ENCODE assay signal across 32 cellular contexts in genomic region chr4:133474511-133474910, GRCh38.
"Had no signal": no experiment of that assay in that cellular context is flagged by ENCODE, and none has a peak within 500 bp of the region (broad histone marks: within the 10 kb centered on the region; RNA-seq: fewer than 3 reads in every experiment).

No MANE protein-coding gene starts in this region.

- H3K4me2 ChIP-seq: SK-N-SH had no signal

- DNase-seq: activated CD4-positive, alpha-beta T cell treated with anti-CD3 and anti-CD28 coated beads for 36 hours; activated CD4-positive, alpha-beta T cell treated with anti-CD3 and anti-CD28 coated beads, Interleukin-2, amount 10 ng/mL, durations not matched to agents 7 days and 5 days; activated CD4-positive, alpha-beta T cell treated with anti-CD3 and anti-CD28 coated beads, Interleukin-2, amount 50 U/mL, for 48 hours; activated CD8-positive, alpha-beta T cell treated with anti-CD3 and anti-CD28 coated beads, Interleukin-2, amount 10 ng/mL, durations not matched to agents 7 days and 5 days; activated gamma-delta T cell treated with Interleukin-2 at 50 U/mL for 16 hours; activated naive CD4-positive, alpha-beta T cell treated with anti-CD3 and anti-CD28 coated beads for 36 hours; activated naive CD8-positive, alpha-beta T cell treated with anti-CD3 and anti-CD28 coated beads, Interleukin-2, amount 50 U/mL, for 24 hours; activated T-cell treated with anti-CD3 and anti-CD28 coated beads, Interleukin-2, amount 50 U/mL, for 4 hours; aorta; brain microvascular endothelial cell; central memory CD4-positive, alpha-beta T cell; MM.1S; MV-4-11; NCI-H1092; NCI-H1436 treated with DMSO at 0.1 percent for 48 hours; NCI-H1694 treated with DMSO at 0.1 percent for 48 hours; NCI-H2029; NCI-H510A; NCI-H526; NCI-H748 treated with DMSO at 0.1 percent for 48 hours; NK-92 treated with Interleukin-12 subunit alpha and Interleukin-12 subunit beta, amount 100 ng/mL, for 24 hours; PC-3; Peyer's patch; RPMI8226; SHP77 treated with DMSO at 0.1 percent for 48 hours; SK-N-SH had no signal

- H3K4me1 Mint-ChIP-seq: activated CD4-positive, alpha-beta T cell treated with anti-CD3 and anti-CD28 coated beads for 36 hours; activated CD4-positive, alpha-beta T cell treated with anti-CD3 and anti-CD28 coated beads, Interleukin-2, amount 10 ng/mL, durations not matched to agents 7 days and 5 days; activated naive CD8-positive, alpha-beta T cell treated with anti-CD3 and anti-CD28 coated beads, Interleukin-2, amount 50 U/mL, for 24 hours had no signal

- H3K4me1 ChIP-seq: Peyer's patch, SJSA1 had no signal

- H3K36me3 ChIP-seq: brain microvascular endothelial cell, Peyer's patch, SJSA1 had no signal

- H3K27ac Mint-ChIP-seq: activated CD4-positive, alpha-beta T cell treated with anti-CD3 and anti-CD28 coated beads for 36 hours; activated CD4-positive, alpha-beta T cell treated with anti-CD3 and anti-CD28 coated beads, Interleukin-2, amount 10 ng/mL, durations not matched to agents 7 days and 5 days; activated CD8-positive, alpha-beta T cell treated with anti-CD3 and anti-CD28 coated beads, Interleukin-2, amount 10 ng/mL, durations not matched to agents 7 days and 5 days; activated naive CD4-positive, alpha-beta T cell treated with anti-CD3 and anti-CD28 coated beads for 36 hours; activated naive CD4-positive, alpha-beta T cell treated with anti-CD3 and anti-CD28 coated beads, Interleukin-2, amount 50 U/mL, for 72 hours; activated naive CD8-positive, alpha-beta T cell treated with anti-CD3 and anti-CD28 coated beads, Interleukin-2, amount 50 U/mL, for 24 hours; activated T-helper 1 cell treated with anti-CD3 and anti-CD28 coated beads, Interleukin-12 subunit alpha, Interleukin-12 subunit beta, Interleukin-2, Interleukin-4 antibody, amounts not matched to agents 30 ng/mL and 10 ng/mL and 1 ng/mL, durations not matched to agents 14 hours and 24 hours and 36 hours; T-helper 1 cell treated with Interleukin-12 subunit alpha and Interleukin-12 subunit beta and Interleukin-4 antibody, amounts not matched to agents 30 μg/mL and 1 μg/mL, for 36 hours; T-helper 2 cell treated with Interferon-gamma antibody and Interleukin-4, amounts not matched to agents 5 μg/mL and 100 μg/mL, for 36 hours had no signal

- H3K9me3 Mint-ChIP-seq: activated CD4-positive, alpha-beta T cell treated with anti-CD3 and anti-CD28 coated beads, Interleukin-2, amount 10 ng/mL, durations not matched to agents 7 days and 5 days; activated naive CD8-positive, alpha-beta T cell treated with anti-CD3 and anti-CD28 coated beads, Interleukin-2, amount 50 U/mL, for 24 hours; activated T-helper 1 cell treated with anti-CD3 and anti-CD28 coated beads, Interleukin-12 subunit alpha, Interleukin-12 subunit beta, Interleukin-2, Interleukin-4 antibody, amounts not matched to agents 30 ng/mL and 10 ng/mL and 1 ng/mL, durations not matched to agents 14 hours and 24 hours and 36 hours; T-helper 1 cell treated with Interleukin-12 subunit alpha and Interleukin-12 subunit beta and Interleukin-4 antibody, amounts not matched to agents 30 μg/mL and 1 μg/mL, for 36 hours had no signal

- ATAC-seq: activated CD4-positive, alpha-beta T cell treated with anti-CD3 and anti-CD28 coated beads for 36 hours; activated CD4-positive, CD25-positive, alpha-beta regulatory T cell treated with anti-CD3 and anti-CD28 coated beads, Interleukin-2, amount 50 U/mL, for 24 hours; activated CD8-positive, alpha-beta T cell treated with anti-CD3 and anti-CD28 coated beads, Interleukin-2, amount 10 ng/mL, durations not matched to agents 7 days and 5 days; activated naive CD4-positive, alpha-beta T cell treated with anti-CD3 and anti-CD28 coated beads, Interleukin-2, amount 50 U/mL, for 72 hours; activated naive CD8-positive, alpha-beta T cell treated with anti-CD3 and anti-CD28 coated beads, Interleukin-2, amount 50 U/mL, for 24 hours; activated T-cell treated with anti-CD3 and anti-CD28 coated beads, Interleukin-2, amount 50 U/mL, for 4 hours; PC-3 had no signal

- H3K9me3 ChIP-seq: Peyer's patch, SK-N-SH had no signal

- H3K27ac ChIP-seq: brain microvascular endothelial cell, Peyer's patch, SJSA1 had no signal

- H3K4me3 ChIP-seq: Peyer's patch, SJSA1 had no signal

- H3K27me3 Mint-ChIP-seq: activated CD4-positive, alpha-beta T cell treated with anti-CD3 and anti-CD28 coated beads for 36 hours; activated CD4-positive, alpha-beta T cell treated with anti-CD3 and anti-CD28 coated beads, Interleukin-2, amount 10 ng/mL, durations not matched to agents 7 days and 5 days; activated naive CD8-positive, alpha-beta T cell treated with anti-CD3 and anti-CD28 coated beads, Interleukin-2, amount 50 U/mL, for 24 hours had no signal

- H3K27me3 ChIP-seq: brain microvascular endothelial cell, Peyer's patch, SJSA1 had no signal

- H3K9ac ChIP-seq: SK-N-SH had no signal

- H3K4me3 Mint-ChIP-seq: activated CD4-positive, alpha-beta T cell treated with anti-CD3 and anti-CD28 coated beads for 36 hours; activated CD4-positive, alpha-beta T cell treated with anti-CD3 and anti-CD28 coated beads, Interleukin-2, amount 10 ng/mL, durations not matched to agents 7 days and 5 days; activated CD8-positive, alpha-beta T cell treated with anti-CD3 and anti-CD28 coated beads, Interleukin-2, amount 10 ng/mL, durations not matched to agents 7 days and 5 days; activated naive CD4-positive, alpha-beta T cell treated with anti-CD3 and anti-CD28 coated beads for 36 hours; activated naive CD8-positive, alpha-beta T cell treated with anti-CD3 and anti-CD28 coated beads, Interleukin-2, amount 50 U/mL, for 24 hours; activated T-cell treated with anti-CD3 and anti-CD28 coated beads, Interleukin-2, amount 50 U/mL, for 4 hours; activated T-helper 1 cell treated with anti-CD3 and anti-CD28 coated beads, Interleukin-12 subunit alpha, Interleukin-12 subunit beta, Interleukin-2, Interleukin-4 antibody, amounts not matched to agents 30 ng/mL and 10 ng/mL and 1 ng/mL, durations not matched to agents 14 hours and 24 hours and 36 hours; T-helper 1 cell treated with Interleukin-12 subunit alpha and Interleukin-12 subunit beta and Interleukin-4 antibody, amounts not matched to agents 30 μg/mL and 1 μg/mL, for 36 hours; T-helper 2 cell treated with Interferon-gamma antibody and Interleukin-4, amounts not matched to agents 5 μg/mL and 100 μg/mL, for 36 hours had no signal

- H3K36me3 Mint-ChIP-seq: activated naive CD4-positive, alpha-beta T cell treated with anti-CD3 and anti-CD28 coated beads, Interleukin-2, amount 50 U/mL, for 72 hours had no signal
